10 cellular contexts compared by ENCODE assay signal in genomic region chr16:3170440-3171180, GRCh38. TPM values are rescaled to one million over a fixed set of nuclear protein-coding genes. Genes with fewer than 3 reads are reported as not detected.
A peak's percentile ranks its signal among the peaks of the same experiment; 100 is the strongest.
DNase-seq lines count a peak whose midpoint lies in the region; ATAC-seq and TF ChIP-seq lines count a peak whose summit lies in the region.
"Had no signal": no experiment of that assay in that cellular context is flagged by ENCODE, and none has a peak within 500 bp of the region (broad histone marks: within the 10 kb centered on the region; RNA-seq: fewer than 3 reads in every experiment).

No MANE protein-coding gene starts in this region.

- peak overlapping the region; percentile 88 for H3K27ac Mint-ChIP-seq in activated T-cell treated with anti-CD3 and anti-CD28 coated beads, Interleukin-2, amount 50 U/mL, for 24 hours
- no peak overlapping the region for H3K27ac Mint-ChIP-seq in progenitor cell of endocrine pancreas

- H3K9me3 Mint-ChIP-seq in activated T-cell treated with anti-CD3 and anti-CD28 coated beads, Interleukin-2, amount 50 U/mL, for 24 hours, result no peaks in the 10 kb centered on the region
- H3K9me3 Mint-ChIP-seq in progenitor cell of endocrine pancreas (ENCODE audit: low read depth), result no peaks in the 10 kb centered on the region

- H3K27me3 Mint-ChIP-seq in activated T-cell treated with anti-CD3 and anti-CD28 coated beads, Interleukin-2, amount 50 U/mL, for 24 hours, result peaks cover 49% of the 10 kb centered on the region
- H3K27me3 Mint-ChIP-seq in progenitor cell of endocrine pancreas, result peaks cover 80% of the 10 kb centered on the region

- TF ChIP-seq CTCF in progenitor cell of endocrine pancreas (IDR thresholded peaks at IDR 0.05; ENCODE audit: unreplicated experiment), result no peak

- H3K36me3 ChIP-seq in iPS-20b (ENCODE audit: insufficient read depth, low read depth, low read length) (no peaks in the 10 kb centered on the region), stomach smooth muscle (ENCODE audit: control insufficient read depth in 2 of 2, insufficient read depth in 2 of 2, low read length in 2 of 2) (no peaks in the 10 kb centered on the region)

- H3K9me3 ChIP-seq in iPS-20b (ENCODE audit: insufficient read depth, low read depth, low read length), result no peaks in the 10 kb centered on the region
- H3K9me3 ChIP-seq in stomach smooth muscle (ENCODE audit: control insufficient read depth in 2 of 2, low read length in 2 of 2), result no peaks in the 10 kb centered on the region

- no peak for ATAC-seq in HG03565 (IDR thresholded peaks at IDR 0.05; ENCODE audit: unreplicated experiment)
- ATAC-seq in HG02678 (IDR thresholded peaks at IDR 0.05; ENCODE audit: unreplicated experiment), result no peak

- DNase-seq in activated T-cell treated with anti-CD3 and anti-CD28 coated beads for 48 hours (ENCODE audit: low read depth) (peak; percentile 25), activated T-cell treated with anti-CD3 and anti-CD28 coated beads for 4 hours (no peak), progenitor cell of endocrine pancreas (ENCODE audit: low spot score, unreplicated experiment) (no peak)
- DNase-seq in activated T-cell treated with anti-CD3 and anti-CD28 coated beads, Interleukin-2, amount 50 U/mL, for 24 hours, result peak; percentile 60
- DNase-seq: C1 segment of cervical spinal cord, dermis blood vessel endothelial cell had no signal

- peaks cover 42% of the 10 kb centered on the region for H3K4me1 Mint-ChIP-seq in activated T-cell treated with anti-CD3 and anti-CD28 coated beads, Interleukin-2, amount 50 U/mL, for 24 hours (ENCODE audit: low read depth)
- H3K4me1 Mint-ChIP-seq in progenitor cell of endocrine pancreas (ENCODE audit: low read depth), result peaks cover 3% of the 10 kb centered on the region

- H3K4me3 Mint-ChIP-seq in activated T-cell treated with anti-CD3 and anti-CD28 coated beads, Interleukin-2, amount 50 U/mL, for 24 hours, result peak overlapping the region; percentile 70
- H3K4me3 Mint-ChIP-seq in progenitor cell of endocrine pancreas (ENCODE audit: low read depth), result no peak overlapping the region

- no peak overlapping the region for H3K27ac ChIP-seq in iPS-20b (ENCODE audit: low read length)
- no peak overlapping the region for H3K27ac ChIP-seq in stomach smooth muscle (ENCODE audit: low read length)

- peak overlapping the region; percentile 49; the same call in 1 of the 2 replicates for H3K9ac ChIP-seq in iPS-20b (ENCODE audit: low read depth, low read length)
- peak overlapping the region in 1 of 2 donors; percentile 38 for H3K9ac ChIP-seq in stomach smooth muscle (ENCODE audit: low read length in 2 of 2)

- H3K27me3 ChIP-seq in iPS-20b (ENCODE audit: insufficient read depth, low read length), result peaks cover 72% of the 10 kb centered on the region
- peaks cover 52 to 61% of the 10 kb centered on the region in 2 donors for H3K27me3 ChIP-seq in stomach smooth muscle (ENCODE audit: control insufficient read depth in 1 of 2, insufficient read depth in 2 of 2, low read length in 2 of 2)

- H3K36me3 Mint-ChIP-seq in activated T-cell treated with anti-CD3 and anti-CD28 coated beads, Interleukin-2, amount 50 U/mL, for 24 hours (ENCODE audit: low read depth), result no peaks in the 10 kb centered on the region
- no peaks in the 10 kb centered on the region for H3K36me3 Mint-ChIP-seq in progenitor cell of endocrine pancreas (ENCODE audit: insufficient read depth)

- H3K4me1 ChIP-seq in iPS-20b (ENCODE audit: insufficient read depth, low read length), result no peaks in the 10 kb centered on the region
- H3K4me1 ChIP-seq in stomach smooth muscle (ENCODE audit: control insufficient read depth, insufficient read depth, low read length), result peaks cover 12% of the 10 kb centered on the region

- H3K4me3 ChIP-seq in iPS-20b (ENCODE audit: low read length), result peak overlapping the region; percentile 68
- peak overlapping the region; percentile 25 to 35 for H3K4me3 ChIP-seq in stomach smooth muscle (ENCODE audit: low read length in 2 of 2)

RNA-seq across cellular contexts. Expression of gene OR1F1, which starts 17.4 kb away (rescaled TPM):
- not detected in 2 replicates for total RNA-seq in progenitor cell of endocrine pancreas
- total RNA-seq: dermis blood vessel endothelial cell had no signal

RNA-seq across cellular contexts. Expression of gene ZNF213, which starts 35.8 kb away (rescaled TPM):
- total RNA-seq in progenitor cell of endocrine pancreas, result 13.1 and 13.4 TPM in 2 replicates

RNA-seq across cellular contexts. Expression of gene ZNF205, which starts 58.2 kb away (rescaled TPM):
- total RNA-seq in progenitor cell of endocrine pancreas, result 23.3 and 23.9 TPM in 2 replicates

Comparison
In these comparisons a context has a peak if more than half of its experiments do, and no peak if none do; other contexts are left out.
1. DNase-seq: peak in activated T-cell treated with anti-CD3 and anti-CD28 coated beads for 48 hours (single experiment) and activated T-cell treated with anti-CD3 and anti-CD28 coated beads, Interleukin-2, amount 50 U/mL, for 24 hours (single experiment); none in activated T-cell treated with anti-CD3 and anti-CD28 coated beads for 4 hours (single experiment) and progenitor cell of endocrine pancreas (single experiment).